Comparison of ENCODE assay signal across 19 cellular contexts in the genomic region with DNA sequence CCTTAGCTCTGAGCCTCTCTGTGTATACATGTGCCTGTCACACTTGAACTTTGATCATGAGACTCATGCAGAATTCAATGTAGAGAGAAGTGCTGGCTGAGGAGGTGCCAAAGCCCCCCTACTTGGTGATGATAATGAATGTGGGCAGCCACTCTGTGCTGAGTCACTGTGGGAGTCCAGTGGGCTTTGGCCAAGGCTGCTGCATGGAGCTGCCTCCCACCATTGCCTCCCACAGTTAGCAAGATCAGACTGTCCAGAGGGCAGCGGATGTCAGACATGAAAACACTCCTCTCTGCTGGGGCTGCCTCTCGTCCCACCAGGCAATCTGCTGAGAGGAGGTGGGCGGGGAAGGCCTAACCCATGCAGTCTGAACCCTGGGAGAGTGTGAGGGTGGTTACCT.
A peak's percentile ranks its signal among the peaks of the same experiment; 100 is the strongest.
DNase-seq lines count a peak whose midpoint lies in the region; ATAC-seq lines count a peak whose summit lies in the region.
"Had no signal": no experiment of that assay in that cellular context is flagged by ENCODE, and none has a peak within 500 bp of the region (broad histone marks: within the 10 kb centered on the region; RNA-seq: fewer than 3 reads in every experiment).

No MANE protein-coding gene starts in this region.

- H2BK120ac ChIP-seq in mesendoderm (ENCODE audit: low read depth, low read length), result no peak overlapping the region

- no peaks in the 10 kb centered on the region for H3K4me1 Mint-ChIP-seq in stimulated activated effector memory CD8-positive, alpha-beta T cell treated with anti-CD3 and anti-CD28 coated beads, Interleukin-12 subunit alpha, Interleukin-12 subunit beta, amount 100 ng/mL, for 72 hours
- H3K4me1 Mint-ChIP-seq: IgD-negative memory B cell had no signal

- H3K56ac ChIP-seq in mesendoderm (ENCODE audit: low read length), result no peak overlapping the region

- DNase-seq in Daoy (ENCODE audit: low read depth) (peak; percentile 17), NCI-H2227 (lab: John Stamatoyannopoulos, UW; ENCODE audit: unreplicated experiment) (peak; percentile 34), kidney glomerular epithelial cell (lab: John Stamatoyannopoulos, UW) (peak; percentile 4), midbrain (lab: John Stamatoyannopoulos, UW) (no peak), mesendoderm (no peak)
- DNase-seq in stimulated activated effector memory CD8-positive, alpha-beta T cell treated with anti-CD3 and anti-CD28 coated beads, Interleukin-12 subunit alpha, Interleukin-12 subunit beta, amount 100 ng/mL, for 72 hours (ENCODE audit: low spot score in 2 of 2), result no peak
- DNase-seq: BE2C, DMS79 treated with DMSO at 0.1 percent for 48 hours, Karpas-422, NCI-H1694, NCI-H2081, NCI-H2171, NCI-H446, NCI-H526 treated with DMSO at 0.1 percent for 48 hours, Right ventricle myocardium superior, SW 1271 had no signal

- H2AK5ac ChIP-seq in mesendoderm (ENCODE audit: low read length), result no peak overlapping the region

- no peak overlapping the region for H3K4me3 Mint-ChIP-seq in stimulated activated effector memory CD8-positive, alpha-beta T cell treated with anti-CD3 and anti-CD28 coated beads, Interleukin-12 subunit alpha, Interleukin-12 subunit beta, amount 100 ng/mL, for 72 hours
- H3K4me3 Mint-ChIP-seq: IgD-negative memory B cell had no signal

- no peak overlapping the region for H4K5ac ChIP-seq in mesendoderm (ENCODE audit: low read length)

- WGBS in mesendoderm (ENCODE audit: extremely low coverage, insufficient coverage, low lambda C conversion rate), result no CpG with 5 or more reads among the region's 3 CpGs

- H3K27ac ChIP-seq in mesendoderm (ENCODE audit: low read depth, low read length), result no peak overlapping the region

- H3K4ac ChIP-seq in mesendoderm (ENCODE audit: low read depth, low read length), result no peak overlapping the region

- no peaks in the 10 kb centered on the region for H3K79me2 ChIP-seq in mesendoderm (ENCODE audit: control insufficient read depth, insufficient read depth, low read length)

- H3K4me2 ChIP-seq in mesendoderm (ENCODE audit: low read length), result no peak overlapping the region

- H4K8ac ChIP-seq in mesendoderm (ENCODE audit: low read depth, low read length), result no peak overlapping the region

- no peak overlapping the region for H3K23ac ChIP-seq in mesendoderm (ENCODE audit: low read length)

- H3K9ac ChIP-seq in mesendoderm (ENCODE audit: low read length), result no peak overlapping the region

- H3K36me3 ChIP-seq in mesendoderm (ENCODE audit: control insufficient read depth, insufficient read depth, low read length), result no peaks in the 10 kb centered on the region
- H3K36me3 ChIP-seq: BE2C had no signal

- H2BK5ac ChIP-seq in mesendoderm (ENCODE audit: low read length), result no peak overlapping the region

- no peak overlapping the region for H3K4me3 ChIP-seq in mesendoderm (ENCODE audit: low read length)

- peak; percentile 9 for ATAC-seq in stimulated activated effector memory CD8-positive, alpha-beta T cell treated with anti-CD3 and anti-CD28 coated beads, Interleukin-12 subunit alpha, Interleukin-12 subunit beta, amount 100 ng/mL, for 72 hours
- no peak for ATAC-seq in HG03139 (IDR thresholded peaks at IDR 0.05; ENCODE audit: unreplicated experiment)
- ATAC-seq: HCT116 had no signal

- no peaks in the 10 kb centered on the region for H3K79me1 ChIP-seq in mesendoderm (ENCODE audit: low read length)

- H3K18ac ChIP-seq in mesendoderm (ENCODE audit: low read length), result no peak overlapping the region

- no peak overlapping the region for H3K27ac Mint-ChIP-seq in stimulated activated effector memory CD8-positive, alpha-beta T cell treated with anti-CD3 and anti-CD28 coated beads, Interleukin-12 subunit alpha, Interleukin-12 subunit beta, amount 100 ng/mL, for 72 hours
- H3K27ac Mint-ChIP-seq: IgD-negative memory B cell had no signal

- peaks cover 2% of the 10 kb centered on the region for H3K9me3 Mint-ChIP-seq in stimulated activated effector memory CD8-positive, alpha-beta T cell treated with anti-CD3 and anti-CD28 coated beads, Interleukin-12 subunit alpha, Interleukin-12 subunit beta, amount 100 ng/mL, for 72 hours

- no peaks in the 10 kb centered on the region for H3K36me3 Mint-ChIP-seq in stimulated activated effector memory CD8-positive, alpha-beta T cell treated with anti-CD3 and anti-CD28 coated beads, Interleukin-12 subunit alpha, Interleukin-12 subunit beta, amount 100 ng/mL, for 72 hours
- H3K36me3 Mint-ChIP-seq: IgD-negative memory B cell had no signal

- H3K27me3 ChIP-seq in mesendoderm (ENCODE audit: insufficient read depth, low read length, poor library complexity), result no peaks in the 10 kb centered on the region
- H3K27me3 ChIP-seq: BE2C had no signal

- no peak overlapping the region for H2BK15ac ChIP-seq in mesendoderm (replicated peaks; ENCODE audit: low read depth)

- H3K4me1 ChIP-seq in mesendoderm (ENCODE audit: control insufficient read depth, low read depth, low read length), result peaks cover 2% of the 10 kb centered on the region
- H3K4me1 ChIP-seq: BE2C had no signal

Comparison
In these comparisons a context has a peak if more than half of its experiments do, and no peak if none do; other contexts are left out.
1. DNase-seq: peak in Daoy (single experiment), NCI-H2227 (single experiment) and kidney glomerular epithelial cell (single experiment); none in stimulated activated effector memory CD8-positive, alpha-beta T cell treated with anti-CD3 and anti-CD28 coated beads, Interleukin-12 subunit alpha, Interleukin-12 subunit beta, amount 100 ng/mL, for 72 hours (0 of 2), midbrain (single experiment) and mesendoderm (single experiment).